24 cellular contexts compared by ENCODE assay signal in genomic region chr5:159963967-159964366, GRCh38. TPM values are rescaled to one million over a fixed set of nuclear protein-coding genes. Genes with fewer than 3 reads are reported as not detected.
"Had no signal": no experiment of that assay in that cellular context is flagged by ENCODE, and none has a peak within 500 bp of the region (broad histone marks: within the 10 kb centered on the region; RNA-seq: fewer than 3 reads in every experiment).

No MANE protein-coding gene starts in this region.

- H3K4me3 Mint-ChIP-seq: dendritic cell treated with granulocyte-macrophage colony-stimulating factor and Interleukin-4, amounts not matched to agents 40 ng/mL and 50 ng/mL, for 4 days; effector memory CD8-positive, alpha-beta T cell had no signal

- H3K27ac Mint-ChIP-seq: dendritic cell treated with granulocyte-macrophage colony-stimulating factor and Interleukin-4, amounts not matched to agents 40 ng/mL and 50 ng/mL, for 4 days; effector memory CD8-positive, alpha-beta T cell had no signal

- H3K9me3 ChIP-seq: colonic mucosa, esophagus muscularis mucosa, esophagus squamous epithelium, gastrocnemius medialis, gastroesophageal sphincter, heart left ventricle, heart right ventricle had no signal

- DNase-seq: colonic mucosa; cortex of kidney; dermis blood vessel endothelial cell; dorsolateral prefrontal cortex; effector CD4-positive, alpha-beta T cell; effector CD8-positive, alpha-beta T cell; effector memory CD4-positive, alpha-beta T cell; effector memory CD8-positive, alpha-beta T cell; erythroblast; esophagus squamous epithelium; foreskin fibroblast; foreskin keratinocyte; gastrocnemius medialis; glutamatergic neuron; head of caudate nucleus; heart left ventricle; heart right ventricle had no signal

- H3K4me3 ChIP-seq: colonic mucosa, coronary artery, dorsolateral prefrontal cortex, esophagus muscularis mucosa, esophagus squamous epithelium, gastrocnemius medialis, gastroesophageal sphincter, heart left ventricle, heart right ventricle had no signal

- H3K27ac ChIP-seq: colonic mucosa, coronary artery, dorsolateral prefrontal cortex, epithelial cell of prostate, esophagus muscularis mucosa, esophagus squamous epithelium, foreskin keratinocyte, gastrocnemius medialis, gastroesophageal sphincter, heart left ventricle, heart right ventricle had no signal

- H3K36me3 ChIP-seq: colonic mucosa, esophagus muscularis mucosa, esophagus squamous epithelium, gastrocnemius medialis, gastroesophageal sphincter, heart left ventricle, heart right ventricle had no signal

- ATAC-seq: effector memory CD8-positive, alpha-beta T cell; esophagus mucosa; foreskin keratinocyte; gastrocnemius medialis; gastroesophageal sphincter had no signal

- H3K4me1 ChIP-seq: colonic mucosa, esophagus muscularis mucosa, esophagus squamous epithelium, foreskin keratinocyte, gastrocnemius medialis, gastroesophageal sphincter had no signal

- H3K27me3 ChIP-seq: colonic mucosa, foreskin keratinocyte, gastrocnemius medialis had no signal

- H3K9me3 Mint-ChIP-seq: dendritic cell treated with granulocyte-macrophage colony-stimulating factor and Interleukin-4, amounts not matched to agents 40 ng/mL and 50 ng/mL, for 4 days; effector memory CD8-positive, alpha-beta T cell had no signal

RNA-seq across cellular contexts. Expression of gene ADRA1B, which starts 47.7 kb away (rescaled TPM):
- total RNA-seq: endothelial cell of umbilical vein, esophagus mucosa had no signal
- polyA plus RNA-seq: foreskin keratinocyte had no signal
